12 cellular contexts compared by ENCODE assay signal in genomic region chr11:69086152-69086551, GRCh38. TPM values are rescaled to one million over a fixed set of nuclear protein-coding genes. Genes with fewer than 3 reads are reported as not detected.
A peak's percentile ranks its signal among the peaks of the same experiment; 100 is the strongest.
DNase-seq lines count a peak whose midpoint lies in the region; ATAC-seq and TF ChIP-seq lines count a peak whose summit lies in the region.
"Had no signal": no experiment of that assay in that cellular context is flagged by ENCODE, and none has a peak within 500 bp of the region (broad histone marks: within the 10 kb centered on the region; RNA-seq: fewer than 3 reads in every experiment).

No MANE protein-coding gene starts in this region.

- TF ChIP-seq CTCF in GM06990 (IDR thresholded peaks at IDR 0.05; ENCODE audit: insufficient read depth, low read length, poor library complexity, severe bottlenecking) (peak; percentile 14), VCaP (conservative IDR thresholded peaks at IDR 0.05) (peak; percentile 12; the same call in 1 of the 2 replicates), fibroblast of villous mesenchyme (IDR thresholded peaks at IDR 0.05; ENCODE audit: insufficient read depth, low read depth, low read length) (no peak)

- peak; percentile 62 for ATAC-seq in sciatic nerve
- no peak for ATAC-seq in HG03175 (IDR thresholded peaks at IDR 0.05; ENCODE audit: unreplicated experiment)
- ATAC-seq in GM19351 (IDR thresholded peaks at IDR 0.05; ENCODE audit: unreplicated experiment): no peak
- ATAC-seq: body of pancreas, T-cell had no signal

- in situ Hi-C loops in ACHN (cut with HindIII; ENCODE audit: low pct_ligation_motif_present, low pct_unique_long_range_greater_than_20kb, low sequenced_read_pairs): no loop called here

- no peak overlapping the region for H3K4me3 ChIP-seq in GM06990 (replicated peaks; ENCODE audit: low read depth, low read length)
- H3K4me3 ChIP-seq in fibroblast of villous mesenchyme (ENCODE audit: low read depth, low read length): no peak overlapping the region
- H3K4me3 ChIP-seq: body of pancreas had no signal

- no peak for DNase-seq in GM06990 (ENCODE audit: extremely low read depth, insufficient read length)
- peak; percentile 17 for DNase-seq in fibroblast of villous mesenchyme (ENCODE audit: low read depth)
- no peak for DNase-seq in sciatic nerve (ENCODE audit: low spot score)
- DNase-seq in NCI-H748 (lab: John Stamatoyannopoulos, UW; ENCODE audit: unreplicated experiment): no peak
- DNase-seq in ACHN: no peak
- DNase-seq: activated CD4-positive, alpha-beta T cell treated with anti-CD3 and anti-CD28 coated beads for 48 hours; body of pancreas; T-cell had no signal

- H3K36me3 ChIP-seq in GM06990 (ENCODE audit: control insufficient read depth, insufficient read depth, low read length): no peaks in the 10 kb centered on the region

- H3K27me3 ChIP-seq in GM06990 (replicated peaks; ENCODE audit: control insufficient read depth, insufficient read depth, low read length): no peaks in the 10 kb centered on the region
- H3K27me3 ChIP-seq: body of pancreas had no signal

- no peak overlapping the region for H3K27ac ChIP-seq in VCaP
- H3K27ac ChIP-seq: body of pancreas, HL-60 had no signal

- intact Hi-C loops in sciatic nerve (cut with DNase I): loop anchor here (10.0 kb wide), 1 partner anchor 181 kb away; the partner anchor contains the start of genes IGHMBP2 and MRPL21

RNA-seq across cellular contexts. Expression of gene TPCN2, which starts 37.4 kb away (rescaled TPM):
- 10.4 and 13.5 TPM in 2 replicates for total RNA-seq in fibroblast of villous mesenchyme
- total RNA-seq in sciatic nerve: 36.2 TPM
